24 cellular contexts compared by ENCODE assay signal in the genomic region with DNA sequence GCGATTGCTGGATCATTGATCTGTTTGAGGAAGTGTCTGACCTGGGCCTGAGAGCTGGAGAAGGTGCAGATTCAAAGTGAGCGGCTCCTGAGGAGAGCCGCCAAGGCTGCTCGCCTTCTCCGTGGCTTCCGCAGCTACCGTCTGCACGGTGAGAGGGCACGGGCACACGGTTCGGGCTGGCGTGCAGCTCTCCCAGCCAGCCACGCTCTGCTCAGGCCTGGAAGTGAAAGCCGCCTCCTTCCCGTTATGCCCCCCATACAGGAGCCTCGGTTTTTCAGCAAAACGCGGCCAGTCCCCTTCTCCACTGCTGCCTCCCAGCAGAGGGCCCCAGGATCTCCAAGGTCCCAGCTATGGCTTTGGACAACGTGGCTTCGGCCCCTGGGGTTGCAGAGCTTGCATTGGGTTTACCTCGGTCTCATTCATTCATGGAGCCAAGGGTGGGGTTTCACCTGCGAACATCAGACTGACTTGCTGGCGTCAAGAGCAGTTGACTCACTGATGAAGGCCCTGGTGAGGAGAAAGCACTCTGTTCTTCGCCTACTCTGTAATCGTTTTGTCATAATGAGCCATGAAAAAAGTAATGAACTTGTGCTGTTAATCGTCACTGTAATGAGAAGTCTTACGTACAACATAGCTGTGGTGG. TPM values are rescaled to one million over a fixed set of nuclear protein-coding genes. Genes with fewer than 3 reads are reported as not detected.
A peak's percentile ranks its signal among the peaks of the same experiment; 100 is the strongest.
DNase-seq lines count a peak whose midpoint lies in the region; ATAC-seq and TF ChIP-seq lines count a peak whose summit lies in the region.
"Had no signal": no experiment of that assay in that cellular context is flagged by ENCODE, and none has a peak within 500 bp of the region (broad histone marks: within the 10 kb centered on the region; RNA-seq: fewer than 3 reads in every experiment).

No MANE protein-coding gene starts in this region.

- intact Hi-C loops in Caco-2 (cut with micrococcal nuclease; ENCODE audit: unreplicated experiment), result no loop called here
- intact Hi-C loops in spleen (cut with DNase I; ENCODE audit: low total_unique reads), result no loop called here

- DNase-seq in Caco-2 (no peak), WTC11 (ENCODE audit: low spot score) (no peak), islet precursor cell (peak; percentile 43), spleen (peak; percentile 65), HuH-7 (ENCODE audit: low spot score) (no peak)
- no peak for DNase-seq in CD8-positive, alpha-beta memory T cell
- DNase-seq: AML-193; CD4-positive, alpha-beta T cell; COR-L47; DMS79 treated with DMSO at 0.1 percent for 48 hours; GF-D8; HCEC 1CT; KG1; MG63; NCI-H1105 treated with DMSO at 0.1 percent for 48 hours; NCI-H146; NCI-H1930; NCI-H2107; NCI-H524; NCI-H748 treated with DMSO at 0.1 percent for 48 hours; PC-3; Right ventricle myocardium superior had no signal

- ATAC-seq in WTC11, result no peak
- no peak for ATAC-seq in HG03565 (IDR thresholded peaks at IDR 0.05; ENCODE audit: unreplicated experiment)
- ATAC-seq: PC-3 had no signal

- H3K9me3 ChIP-seq in Caco-2 (no peaks in the 10 kb centered on the region), spleen (no peaks in the 10 kb centered on the region)
- no peaks in the 10 kb centered on the region for H3K9me3 ChIP-seq in CD8-positive, alpha-beta memory T cell (ENCODE audit: low read length)
- H3K9me3 ChIP-seq: BLaER1 treated with 17β-estradiol and CSF1 and Interleukin-3, amounts not matched to agents 10 nM and 100 nM; MG63 had no signal

- H3K4me1 Mint-ChIP-seq in Caco-2 (ENCODE audit: low read depth, unreplicated experiment), result peaks cover 5% of the 10 kb centered on the region
- no peaks in the 10 kb centered on the region; the same call in 1 of the 2 replicates for H3K4me1 Mint-ChIP-seq in WTC11
- peaks cover 0 to 5% (median 0%) of the 10 kb centered on the region in 3 donors for H3K4me1 Mint-ChIP-seq in CD8-positive, alpha-beta memory T cell

- H3K27ac Mint-ChIP-seq in Caco-2 (ENCODE audit: unreplicated experiment) (peak overlapping the region; percentile 20), WTC11 (peak overlapping the region; percentile 92; the same call in 1 of the 2 replicates)
- no peak overlapping the region for H3K27ac Mint-ChIP-seq in CD8-positive, alpha-beta memory T cell
- H3K27ac Mint-ChIP-seq: CD4-positive, alpha-beta T cell had no signal

- H3K36me3 ChIP-seq in Caco-2 (ENCODE audit: control insufficient read depth, insufficient read depth, low read length), result peaks cover 2% of the 10 kb centered on the region; the same call in 1 of the 2 replicates
- H3K36me3 ChIP-seq in spleen, result peaks cover 0 to 79% (median 61%) of the 10 kb centered on the region in 6 donors
- H3K36me3 ChIP-seq in CD8-positive, alpha-beta memory T cell (ENCODE audit: insufficient read depth, low read length), result peaks cover 9% of the 10 kb centered on the region

- H3K9me3 Mint-ChIP-seq in Caco-2 (ENCODE audit: unreplicated experiment), result no peaks in the 10 kb centered on the region
- no peaks in the 10 kb centered on the region for H3K9me3 Mint-ChIP-seq in WTC11
- H3K9me3 Mint-ChIP-seq in CD8-positive, alpha-beta memory T cell, result peaks cover 0 to 2% (median 0%) of the 10 kb centered on the region in 5 donors

- H3K4me3 Mint-ChIP-seq in Caco-2 (ENCODE audit: unreplicated experiment) (no peak overlapping the region), WTC11 (no peak overlapping the region)
- no peak overlapping the region for H3K4me3 Mint-ChIP-seq in CD8-positive, alpha-beta memory T cell
- H3K4me3 Mint-ChIP-seq: CD4-positive, alpha-beta T cell had no signal

- no peak overlapping the region for H3K4me3 ChIP-seq in Caco-2 (ENCODE audit: low read depth, low read length)
- H3K4me3 ChIP-seq in spleen, result no peak overlapping the region
- H3K4me3 ChIP-seq in CD8-positive, alpha-beta memory T cell (ENCODE audit: low read length), result no peak overlapping the region
- H3K4me3 ChIP-seq: BLaER1 treated with 17β-estradiol and CSF1 and Interleukin-3, amounts not matched to agents 10 nM and 100 nM; MG63 had no signal

- TF ChIP-seq POLR2A in spleen (IDR thresholded peaks at IDR 0.05), result no peak

- H3K4me1 ChIP-seq in Caco-2, result peaks cover 8% of the 10 kb centered on the region
- peaks cover 0 to under 1% (median 0%) of the 10 kb centered on the region in 6 donors for H3K4me1 ChIP-seq in spleen
- no peaks in the 10 kb centered on the region for H3K4me1 ChIP-seq in CD8-positive, alpha-beta memory T cell (ENCODE audit: insufficient read depth, low read length)

- H3K27me3 Mint-ChIP-seq in Caco-2 (ENCODE audit: insufficient read depth, unreplicated experiment), result no peaks in the 10 kb centered on the region
- H3K27me3 Mint-ChIP-seq in WTC11 (ENCODE audit: low read depth), result no peaks in the 10 kb centered on the region
- no peaks in the 10 kb centered on the region for H3K27me3 Mint-ChIP-seq in CD8-positive, alpha-beta memory T cell
- H3K27me3 Mint-ChIP-seq: CD4-positive, alpha-beta T cell had no signal

- POLR2A ChIA-PET in Caco-2 (lab: Charles Lee) (no interaction called here), WTC11 (lab: Charles Lee) (no interaction called here)
- POLR2A ChIA-PET in CD8-positive, alpha-beta memory T cell (lab: Charles Lee), result no interaction called here

- H3K27ac ChIP-seq in spleen, result no peak overlapping the region
- no peak overlapping the region for H3K27ac ChIP-seq in CD8-positive, alpha-beta memory T cell (ENCODE audit: low read depth, low read length)
- H3K27ac ChIP-seq: BLaER1 treated with 17β-estradiol and CSF1 and Interleukin-3, amounts not matched to agents 10 nM and 100 nM had no signal

- no TSS peak for BruUV-seq in Caco-2 (replicated peaks; lab: Mats Ljungman, UMichigan)

- no peak for TF ChIP-seq CTCF in Caco-2 (IDR thresholded peaks at IDR 0.05; ENCODE audit: insufficient read depth in 1 of 2, low read depth in 1 of 2, low read length in 1 of 2, severe bottlenecking in 1 of 2, unreplicated experiment in 1 of 2)
- no peak for TF ChIP-seq CTCF in WTC11 (IDR thresholded peaks at IDR 0.05)
- TF ChIP-seq CTCF in spleen (IDR thresholded peaks at IDR 0.05 in 8 of 11, conservative IDR thresholded peaks at IDR 0.05 in 3 of 11), result no peak

- 89 to 95% (median 94%) methylated on average over 21 to 27 of the region's 27 CpGs for WGBS in spleen, 5 donors

- peaks cover 73% of the 10 kb centered on the region for H3K36me3 Mint-ChIP-seq in Caco-2 (ENCODE audit: insufficient read depth, unreplicated experiment)
- H3K36me3 Mint-ChIP-seq in WTC11, result peaks cover 42% of the 10 kb centered on the region
- peaks cover 4 to 73% (median 25%) of the 10 kb centered on the region in 3 donors for H3K36me3 Mint-ChIP-seq in CD8-positive, alpha-beta memory T cell

- H3K27me3 ChIP-seq in Caco-2 (replicated peaks; ENCODE audit: control insufficient read depth, insufficient read depth, low read length), result no peaks in the 10 kb centered on the region
- H3K27me3 ChIP-seq in spleen (replicated peaks in 1 of 7), result no peaks in the 10 kb centered on the region
- H3K27me3 ChIP-seq in CD8-positive, alpha-beta memory T cell (ENCODE audit: insufficient read depth, low read length, poor library complexity, severe bottlenecking), result no peaks in the 10 kb centered on the region
- H3K27me3 ChIP-seq: BLaER1 treated with 17β-estradiol and CSF1 and Interleukin-3, amounts not matched to agents 10 nM and 100 nM; MG63 had no signal

- CTCF ChIA-PET in Caco-2 (lab: Charles Lee), result no interaction called here
- CTCF ChIA-PET in WTC11 (lab: Charles Lee), result interaction anchor here (0.7 kb wide), 1 partner anchor 35 kb away, joined by 3 read pairs; no protein-coding TSS in a partner anchor
- CTCF ChIA-PET in CD8-positive, alpha-beta memory T cell (lab: Charles Lee), result interaction anchor here (1.1 kb wide), 1 partner anchor 23 kb away, joined by 3 read pairs; no protein-coding TSS in a partner anchor

TF ChIP-seq in WTC11, 78 proteins besides CTCF, POLR2A, EP300 and RAD21 (continues in another document):
- TF ChIP-seq, protein P1, sequence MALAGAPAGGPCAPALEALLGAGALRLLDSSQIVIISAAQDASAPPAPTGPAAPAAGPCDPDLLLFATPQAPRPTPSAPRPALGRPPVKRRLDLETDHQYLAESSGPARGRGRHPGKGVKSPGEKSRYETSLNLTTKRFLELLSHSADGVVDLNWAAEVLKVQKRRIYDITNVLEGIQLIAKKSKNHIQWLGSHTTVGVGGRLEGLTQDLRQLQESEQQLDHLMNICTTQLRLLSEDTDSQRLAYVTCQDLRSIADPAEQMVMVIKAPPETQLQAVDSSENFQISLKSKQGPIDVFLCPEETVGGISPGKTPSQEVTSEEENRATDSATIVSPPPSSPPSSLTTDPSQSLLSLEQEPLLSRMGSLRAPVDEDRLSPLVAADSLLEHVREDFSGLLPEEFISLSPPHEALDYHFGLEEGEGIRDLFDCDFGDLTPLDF (CRISPR knock-in tag; IDR thresholded peaks at IDR 0.05), result no peak
- TF ChIP-seq, protein P2, sequence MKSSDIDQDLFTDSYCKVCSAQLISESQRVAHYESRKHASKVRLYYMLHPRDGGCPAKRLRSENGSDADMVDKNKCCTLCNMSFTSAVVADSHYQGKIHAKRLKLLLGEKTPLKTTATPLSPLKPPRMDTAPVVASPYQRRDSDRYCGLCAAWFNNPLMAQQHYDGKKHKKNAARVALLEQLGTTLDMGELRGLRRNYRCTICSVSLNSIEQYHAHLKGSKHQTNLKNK (CRISPR knock-in tag; IDR thresholded peaks at IDR 0.05), result no peak

RNA-seq across cellular contexts. Expression of a gene that starts 24.4 kb away (rescaled TPM):
- total RNA-seq in Caco-2 (2022) (275 and 276 TPM in 2 replicates), WTC11 (2021) (116 to 123 TPM (median 120 TPM) in 3 replicates), spleen (10 to 100 TPM; 41.1 to 82.9 (median 58.7) TPM)
- polyA plus RNA-seq in spleen, result 10 to 100 TPM; 17.9 to 39.0 (median 24.7) TPM
- total RNA-seq in CD8-positive, alpha-beta memory T cell, result 10 to 100 TPM; 96.3 to 96.7 TPM
- polyA plus RNA-seq in CD8-positive, alpha-beta memory T cell, result 38.3 TPM

RNA-seq across cellular contexts. Expression of a gene that starts 35.2 kb away (rescaled TPM):
- total RNA-seq in Caco-2 (2022), result 49.5 and 52.3 TPM in 2 replicates
- 62.2 to 74.9 TPM (median 64.0 TPM) in 3 replicates for total RNA-seq in WTC11 (2021)
- 10 to 100 TPM; 25.3 to 28.9 (median 25.7) TPM for total RNA-seq in spleen
- polyA plus RNA-seq in spleen, result 10 to 100 TPM in 2 of 3 donors, 1 to 10 TPM in 1; 7.9 to 11.6 (median 10.1) TPM
- 10 to 100 TPM; 92.6 to 94.3 TPM for total RNA-seq in CD8-positive, alpha-beta memory T cell
- polyA plus RNA-seq in CD8-positive, alpha-beta memory T cell, result 43.6 TPM

RNA-seq across cellular contexts. Expression of a gene that starts 35.3 kb away (rescaled TPM):
- total RNA-seq in Caco-2 (2022) (10.9 and 11.9 TPM in 2 replicates), WTC11 (2021) (1.1 to 1.3 TPM (median 1.2 TPM) in 3 replicates), spleen (1 to 10 TPM in 2 of 7 donors, under 1 TPM in 3, not detected in 2; 0.19 to 1.9 (median 0.58) TPM)
- polyA plus RNA-seq in spleen, result under 1 TPM; 0.13 to 0.35 (median 0.19) TPM
- 1 to 10 TPM in 1 of 2 experiments, under 1 TPM in 1; 0.53 to 1.4 TPM for total RNA-seq in CD8-positive, alpha-beta memory T cell
- polyA plus RNA-seq in CD8-positive, alpha-beta memory T cell, result 0.28 TPM
- total RNA-seq: Right ventricle myocardium superior had no signal

Comparison
In these comparisons a context has a peak if more than half of its experiments do, and no peak if none do; other contexts are left out.
1. DNase-seq: peak in islet precursor cell (single experiment) and spleen (single experiment); none in Caco-2 (0 of 2), WTC11 (single experiment), CD8-positive, alpha-beta memory T cell (0 of 5) and HuH-7 (single experiment).
2. H3K27ac Mint-ChIP-seq: peak in Caco-2 (single experiment) and WTC11 (single experiment); none in CD8-positive, alpha-beta memory T cell (0 of 8).